Comparison of ENCODE assay signal across 16 cellular contexts in the genomic region with DNA sequence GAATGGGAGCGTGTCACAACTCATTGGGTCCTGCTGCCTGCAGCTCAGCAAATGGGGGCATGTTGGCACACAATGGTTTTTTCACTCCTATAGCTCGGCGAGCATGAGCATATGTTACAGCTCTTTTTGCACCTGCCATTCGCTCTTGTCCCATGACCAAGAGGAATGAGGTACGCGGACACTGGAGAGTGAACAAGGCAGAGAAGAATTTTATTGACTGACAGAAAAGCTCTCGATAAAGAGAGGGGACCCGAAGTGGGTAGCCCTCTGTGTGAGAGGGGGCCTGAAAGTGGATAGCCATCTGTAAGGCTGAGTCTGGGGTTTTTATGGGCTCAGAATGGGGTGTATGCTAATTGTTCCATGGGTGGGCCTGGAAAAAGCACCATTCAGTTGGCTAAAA. TPM values are rescaled to one million over a fixed set of nuclear protein-coding genes. Genes with fewer than 3 reads are reported as not detected.
DNase-seq lines count a peak whose midpoint lies in the region; ATAC-seq and TF ChIP-seq lines count a peak whose summit lies in the region.
"Had no signal": no experiment of that assay in that cellular context is flagged by ENCODE, and none has a peak within 500 bp of the region (broad histone marks: within the 10 kb centered on the region; RNA-seq: fewer than 3 reads in every experiment).

No MANE protein-coding gene starts in this region.

- no peak overlapping the region for H3K18ac ChIP-seq in mesenchymal stem cell (ENCODE audit: low read depth in 1 of 2, low read length in 2 of 2)

- peak overlapping the region; percentile 47 for H4K8ac ChIP-seq in mesenchymal stem cell (ENCODE audit: low read length)

- 98% methylated on average over 8 of the region's 8 CpGs for WGBS in mesenchymal stem cell
- 98 to 99% (median 98%) methylated on average over 8 of the region's 8 CpGs for WGBS in psoas muscle, 3 donors

- H3K27me3 ChIP-seq in left ventricle myocardium inferior (ENCODE audit: low read depth): no peaks in the 10 kb centered on the region
- no peaks in the 10 kb centered on the region for H3K27me3 ChIP-seq in mesenchymal stem cell (ENCODE audit: control insufficient read depth in 1 of 2, insufficient read depth in 1 of 2, low read length in 2 of 2)
- H3K27me3 ChIP-seq in psoas muscle (ENCODE audit: insufficient read depth in 3 of 3, low read length in 2 of 3): no peaks in the 10 kb centered on the region
- H3K27me3 ChIP-seq: BLaER1 treated with 17β-estradiol and CSF1 and Interleukin-3, amounts not matched to agents 10 nM and 100 nM had no signal

- no peak overlapping the region for H2BK12ac ChIP-seq in mesenchymal stem cell (ENCODE audit: low read length in 2 of 2)

- H2AFZ ChIP-seq in mesenchymal stem cell (ENCODE audit: low read depth, low read length): no peak overlapping the region

- H3K9me3 ChIP-seq in left ventricle myocardium inferior (replicated peaks) (peaks cover 15% of the 10 kb centered on the region), mesenchymal stem cell (ENCODE audit: control insufficient read depth, low read length) (no peaks in the 10 kb centered on the region), psoas muscle (peaks cover 9% of the 10 kb centered on the region)

- H3K4me2 ChIP-seq in mesenchymal stem cell (ENCODE audit: low read length, poor library complexity, severe bottlenecking): no peak overlapping the region
- H3K4me2 ChIP-seq: BLaER1 treated with 17β-estradiol and CSF1 and Interleukin-3, amounts not matched to agents 10 nM and 100 nM had no signal

- no peak overlapping the region for H2BK15ac ChIP-seq in mesenchymal stem cell (ENCODE audit: low read depth, poor library complexity, severe bottlenecking)

- no peak overlapping the region for H3K9ac ChIP-seq in mesenchymal stem cell (ENCODE audit: low read length)
- H3K9ac ChIP-seq: BLaER1 treated with 17β-estradiol and CSF1 and Interleukin-3, amounts not matched to agents 10 nM and 100 nM had no signal

- intact Hi-C loops in left ventricle myocardium inferior (cut with micrococcal nuclease) (no loop called here), Right ventricle myocardium inferior (cut with DNase I) (loop anchor here (10.0 kb wide), 1 partner anchor 384 kb away; no protein-coding TSS in a partner anchor), psoas muscle (cut with DNase I) (loop anchor here in 1 of 2 donors (5.0 kb wide), 1 partner anchor 336 kb away; the partner anchor contains the start of gene SPTBN1)

- H2BK5ac ChIP-seq in mesenchymal stem cell (ENCODE audit: low read depth, low read length, poor library complexity, severe bottlenecking): no peak overlapping the region

- H3K36me3 ChIP-seq in left ventricle myocardium inferior (peaks cover 7% of the 10 kb centered on the region), mesenchymal stem cell (ENCODE audit: control insufficient read depth in 1 of 2, insufficient read depth in 2 of 2, low read depth in 1 of 2, low read length in 2 of 2) (no peaks in the 10 kb centered on the region), psoas muscle (ENCODE audit: insufficient read depth in 1 of 2, low read depth in 1 of 2) (peaks cover 0 to 18% of the 10 kb centered on the region in 2 donors)

- peaks cover 7% of the 10 kb centered on the region for H3K79me1 ChIP-seq in mesenchymal stem cell (replicated peaks; ENCODE audit: low read length, poor library complexity, severe bottlenecking)

- H2AK5ac ChIP-seq in mesenchymal stem cell (ENCODE audit: low read length, severe bottlenecking): peak overlapping the region; percentile 64

- H3K4me3 ChIP-seq in left ventricle myocardium inferior: no peak overlapping the region
- no peak overlapping the region for H3K4me3 ChIP-seq in mesenchymal stem cell (ENCODE audit: insufficient read depth in 1 of 2, low read depth in 1 of 2, low read length in 2 of 2)
- H3K4me3 ChIP-seq in psoas muscle: no peak overlapping the region
- H3K4me3 ChIP-seq: K562 had no signal

- H3K27ac ChIP-seq in left ventricle myocardium inferior (replicated peaks) (peak overlapping the region; percentile 87), mesenchymal stem cell (ENCODE audit: low read length, poor library complexity, severe bottlenecking) (no peak overlapping the region), psoas muscle (peak overlapping the region; percentile 86)
- H3K27ac ChIP-seq: BLaER1 treated with 17β-estradiol and CSF1 and Interleukin-3, amounts not matched to agents 10 nM and 100 nM; HL-60 had no signal

- H4K91ac ChIP-seq in mesenchymal stem cell (ENCODE audit: low read length): no peak overlapping the region

- peaks cover 31% of the 10 kb centered on the region for H3K4me1 ChIP-seq in left ventricle myocardium inferior
- H3K4me1 ChIP-seq in mesenchymal stem cell (ENCODE audit: control insufficient read depth, insufficient read depth, low read depth, low read length): peaks cover 4% of the 10 kb centered on the region
- peaks cover 26% of the 10 kb centered on the region for H3K4me1 ChIP-seq in psoas muscle

- no peak overlapping the region for H2BK120ac ChIP-seq in mesenchymal stem cell (ENCODE audit: low read depth, low read length)

- ATAC-seq in Right ventricle myocardium inferior: no peak
- no peak for ATAC-seq in psoas muscle
- no peak for ATAC-seq in HG03280 (IDR thresholded peaks at IDR 0.05; ENCODE audit: unreplicated experiment)
- ATAC-seq: K562 had no signal

- TF ChIP-seq CTCF in left ventricle myocardium inferior (IDR thresholded peaks at IDR 0.05; ENCODE audit: borderline replicate concordance) (no peak), psoas muscle (IDR thresholded peaks at IDR 0.05) (no peak)

- H3K23ac ChIP-seq in mesenchymal stem cell (ENCODE audit: low read length in 2 of 2): no peak overlapping the region

- no peak overlapping the region for H3K14ac ChIP-seq in mesenchymal stem cell (ENCODE audit: low read length in 2 of 2)

- DNase-seq in left ventricle myocardium inferior (no peak), Right ventricle myocardium inferior (ENCODE audit: missing footprints) (no peak), mesenchymal stem cell (no peak), psoas muscle (no peak), NCI-H69 (lab: John Stamatoyannopoulos, UW) (no peak), OCI-M2 (lab: John Stamatoyannopoulos, UW; ENCODE audit: unreplicated experiment) (no peak)
- DNase-seq: 8988T; ACHN; CD4-positive, CD25-positive, alpha-beta regulatory T cell; DMS79 treated with DMSO at 0.1 percent for 48 hours; EL; HCEC 1CT had no signal

- no peak overlapping the region for H3K4ac ChIP-seq in mesenchymal stem cell (ENCODE audit: low read depth in 1 of 2, low read length in 2 of 2)

RNA-seq across cellular contexts. Expression of gene ACYP2, which starts 5.5 kb away (rescaled TPM):
- total RNA-seq in left ventricle myocardium inferior (76.7 TPM), Right ventricle myocardium inferior (62.6 TPM), psoas muscle (100 to 1,000 TPM in 2 of 4 donors, 10 to 100 TPM in 2; 74.6 to 112 (median 93.5) TPM)
- polyA plus RNA-seq in mesenchymal stem cell (2013, experiment 1 of 2): 10.3 TPM
- polyA plus RNA-seq in mesenchymal stem cell (2013, experiment 2 of 2): 12.4 TPM
- 100 to 1,000 TPM in 2 of 3 donors, 10 to 100 TPM in 1; 73.5 to 231 (median 137) TPM for polyA plus RNA-seq in psoas muscle
